Comparison of ENCODE assay signal across 13 cellular contexts in genomic region chr10:52316005-52316404, GRCh38. TPM values are rescaled to one million over a fixed set of nuclear protein-coding genes. Genes with fewer than 3 reads are reported as not detected.
DNase-seq lines count a peak whose midpoint lies in the region; ATAC-seq, FAIRE-seq and TF ChIP-seq lines count a peak whose summit lies in the region.
"Had no signal": no experiment of that assay in that cellular context is flagged by ENCODE, and none has a peak within 500 bp of the region (broad histone marks: within the 10 kb centered on the region; RNA-seq: fewer than 3 reads in every experiment).

No MANE protein-coding gene starts in this region.

- peak overlapping the region; percentile 79 for H3K9ac ChIP-seq in GM23248
- H3K9ac ChIP-seq in keratinocyte (ENCODE audit: control insufficient read depth, extremely low read depth, insufficient read depth, low read length): peak overlapping the region; percentile 90

- H4K20me1 ChIP-seq in GM23248 (ENCODE audit: insufficient read depth): no peaks in the 10 kb centered on the region
- no peaks in the 10 kb centered on the region for H4K20me1 ChIP-seq in keratinocyte (ENCODE audit: control insufficient read depth, extremely low read depth, insufficient read depth, low read length)

- H3K9me1 ChIP-seq in keratinocyte (ENCODE audit: control insufficient read depth, extremely low read depth, insufficient read depth, low read length): no peaks in the 10 kb centered on the region

- no peak for TF ChIP-seq POLR2A in thyroid gland (IDR thresholded peaks at IDR 0.05)

- peak; percentile 66 for FAIRE-seq in keratinocyte (lab: Jason Lieb, UNC)
- no peak for FAIRE-seq in pancreas (lab: Jason Lieb, UNC)

- peaks cover 70% of the 10 kb centered on the region for H3F3A ChIP-seq in GM23248 (ENCODE audit: insufficient read depth)

- dilution Hi-C loops in keratinocyte (cut with MboI; ENCODE audit: extremely low pct_ligation_motif_present, low sequenced_read_pairs): loop anchor here (25.0 kb wide), 1 partner anchor 246 kb away; no protein-coding TSS in a partner anchor

- in situ Hi-C loops in GM23248 (cut with MboI): no loop called here

- POLR2A ChIA-PET in A673 (lab: Charles Lee; ENCODE audit: low non-redundant PET): no interaction called here

- no peak overlapping the region for H2AFZ ChIP-seq in GM23248
- no peak overlapping the region for H2AFZ ChIP-seq in keratinocyte (ENCODE audit: control insufficient read depth, low read length)

- CTCF ChIA-PET in A673 (lab: Charles Lee): no interaction called here

- no peak for ATAC-seq in pancreas

- H3K9me2 ChIP-seq in GM23248 (ENCODE audit: insufficient read depth): no peaks in the 10 kb centered on the region

- H3K4me2 ChIP-seq in GM23248 (ENCODE audit: unreplicated experiment) (peak overlapping the region; percentile 92), keratinocyte (ENCODE audit: control insufficient read depth, extremely low read depth, insufficient read depth, low read depth, low read length) (peak overlapping the region; percentile 97)

- DNase-seq in A673 (ENCODE audit: low spot score) (peak; percentile 20), GM23248 (peak; percentile 58), keratinocyte (ENCODE audit: low read depth, low spot score) (no peak), pancreas (no peak), foreskin melanocyte (no peak), thyroid gland (no peak), dorsolateral prefrontal cortex (no peak)
- DNase-seq: activated naive CD4-positive, alpha-beta T cell treated with anti-CD3 and anti-CD28 coated beads for 36 hours; NCI-H1417; NCI-H524 treated with DMSO at 0.1 percent for 48 hours; Right ventricle myocardium superior; stimulated activated naive CD4-positive, alpha-beta T cell had no signal

- no peaks in the 10 kb centered on the region for H3K9me3 ChIP-seq in A673 (ENCODE audit: low read depth, low read length, poor library complexity, severe bottlenecking)
- H3K9me3 ChIP-seq in GM23248 (ENCODE audit: low read depth): no peaks in the 10 kb centered on the region
- H3K9me3 ChIP-seq in keratinocyte (ENCODE audit: control insufficient read depth, low read depth, low read length): no peaks in the 10 kb centered on the region
- no peaks in the 10 kb centered on the region for H3K9me3 ChIP-seq in pancreas
- no peaks in the 10 kb centered on the region for H3K9me3 ChIP-seq in thyroid gland

- H3K4me3 ChIP-seq in A673 (ENCODE audit: low read depth, low read length, poor library complexity, severe bottlenecking) (no peak overlapping the region), GM23248 (peak overlapping the region; percentile 92), WI38 (ENCODE audit: low read depth, low read length) (peak overlapping the region; percentile 70), keratinocyte (ENCODE audit: control insufficient read depth in 2 of 3, extremely low read depth in 1 of 3, insufficient read depth in 2 of 3, low read depth in 1 of 3, low read length in 3 of 3) (peak overlapping the region; percentile 82 to 94 (median 92)), pancreas (no peak overlapping the region), thyroid gland (replicated peaks in 1 of 3) (no peak overlapping the region), dorsolateral prefrontal cortex (peak overlapping the region in 2 of 59 donors; percentile 66 to 78)

- H3K27ac ChIP-seq in A673 (ENCODE audit: low read depth, low read length, poor library complexity, severe bottlenecking) (no peak overlapping the region), GM23248 (peak overlapping the region; percentile 79), keratinocyte (ENCODE audit: control insufficient read depth, insufficient read depth, low read length) (peak overlapping the region; percentile 60), pancreas (no peak overlapping the region), thyroid gland (no peak overlapping the region), dorsolateral prefrontal cortex (no peak overlapping the region)

- intact Hi-C loops in A673 (cut with micrococcal nuclease; ENCODE audit: unreplicated experiment) (no loop called here), pancreas (cut with DNase I) (loop anchor here in 1 of 3 donors (10.0 kb wide), 1 partner anchor 169 kb away; no protein-coding TSS in a partner anchor), thyroid gland (cut with DNase I) (loop anchor here (10.0 kb wide), 1 partner anchor 169 kb away; no protein-coding TSS in a partner anchor), dorsolateral prefrontal cortex (cut with DNase I) (loop anchor here in 1 of 2 donors (10.0 kb wide), 2 partner anchors 339 to 409 kb away; no protein-coding TSS in a partner anchor)

- no TSS peak for BruUV-seq in A673 (replicated peaks; lab: Mats Ljungman, UMichigan)

- TF ChIP-seq CTCF in A673 (conservative IDR thresholded peaks at IDR 0.05; ENCODE audit: low read depth, low read length) (no peak), WI38 (IDR thresholded peaks at IDR 0.05; ENCODE audit: low read depth, low read length) (no peak), keratinocyte (optimal IDR thresholded peaks at IDR 0.05 in 1 of 3, IDR thresholded peaks at IDR 0.05 in 1 of 3, conservative IDR thresholded peaks at IDR 0.05 in 1 of 3; ENCODE audit: extremely low read depth in 1 of 3, insufficient read depth in 2 of 3, low read length in 3 of 3) (no peak), pancreas (IDR thresholded peaks at IDR 0.05) (no peak), thyroid gland (IDR thresholded peaks at IDR 0.05) (no peak), dorsolateral prefrontal cortex (IDR thresholded peaks at IDR 0.05 in 54 of 56, conservative IDR thresholded peaks at IDR 0.05 in 2 of 56; ENCODE audit: low read depth in 1 of 56, partially characterized antibody in 56 of 56) (no peak)

- peaks cover 44% of the 10 kb centered on the region for H3K27me3 ChIP-seq in A673 (replicated peaks; ENCODE audit: insufficient read depth, low read depth, low read length, poor library complexity)
- no peaks in the 10 kb centered on the region for H3K27me3 ChIP-seq in GM23248 (replicated peaks; ENCODE audit: insufficient read depth)
- no peaks in the 10 kb centered on the region for H3K27me3 ChIP-seq in keratinocyte (ENCODE audit: control insufficient read depth, extremely low read depth, insufficient read depth, low read length)
- peaks cover 0 to 16% (median 2%) of the 10 kb centered on the region in 4 donors for H3K27me3 ChIP-seq in pancreas
- no peaks in the 10 kb centered on the region for H3K27me3 ChIP-seq in thyroid gland
- H3K27me3 ChIP-seq in dorsolateral prefrontal cortex: peaks cover 0 to 16% (median 0%) of the 10 kb centered on the region in 45 donors

- H3K36me3 ChIP-seq in A673 (ENCODE audit: insufficient read depth, low read length, poor library complexity, severe bottlenecking) (no peaks in the 10 kb centered on the region), GM23248 (ENCODE audit: low read depth) (peaks cover 24% of the 10 kb centered on the region), keratinocyte (ENCODE audit: control insufficient read depth in 2 of 2, extremely low read depth in 1 of 2, insufficient read depth in 2 of 2, low read length in 2 of 2) (peaks cover 0 to 13% of the 10 kb centered on the region in 2 experiments), pancreas (no peaks in the 10 kb centered on the region), thyroid gland (no peaks in the 10 kb centered on the region)

- 10 to 16% methylated on average over 1 of the region's 1 CpG for WGBS in GM23248 (ENCODE audit: low coverage in 1 of 2, low lambda C conversion rate in 2 of 2, missing lambda C conversion rate in 2 of 2), 2 experiments
- 47 to 66% methylated on average over 1 of the region's 1 CpG for WGBS in pancreas, 2 donors
- 73 to 86% methylated on average over 1 of the region's 1 CpG for WGBS in thyroid gland, 2 donors

- H3K4me1 ChIP-seq in A673 (ENCODE audit: insufficient read depth, low read length, poor library complexity, severe bottlenecking): peaks cover 4% of the 10 kb centered on the region
- peaks cover 47% of the 10 kb centered on the region for H3K4me1 ChIP-seq in GM23248 (ENCODE audit: insufficient read depth)
- H3K4me1 ChIP-seq in keratinocyte (ENCODE audit: control insufficient read depth, extremely low read depth, insufficient read depth, low read length): peaks cover 49% of the 10 kb centered on the region
- H3K4me1 ChIP-seq in pancreas: no peaks in the 10 kb centered on the region
- H3K4me1 ChIP-seq in thyroid gland: peaks cover 0 to 23% of the 10 kb centered on the region in 2 donors

- H3K79me2 ChIP-seq in GM23248 (ENCODE audit: insufficient read depth) (peaks cover 27% of the 10 kb centered on the region), keratinocyte (ENCODE audit: control insufficient read depth, insufficient read depth, low read length) (peaks cover 25% of the 10 kb centered on the region)

RNA-seq across cellular contexts. Expression of gene DKK1, which starts 1.9 kb away (rescaled TPM):
- total RNA-seq in A673 (2021): 0.28 and 1.3 TPM in 2 replicates
- 505 and 558 TPM in 2 replicates for total RNA-seq in GM23248 (2014; rRNA removed; shearing (Covaris generic))
- polyA plus RNA-seq in GM23248 (2016; fragmentation: Nextera tagmentation; extraction: Ambion mirVana): 747 and 748 TPM in 2 replicates
- 78.4 to 320 TPM (median 223 TPM) in 3 replicates for polyA plus RNA-seq in keratinocyte
- polyA plus RNA-seq in keratinocyte (2011; ENCODE audit: low read depth): 43.2 TPM
- 68.2 and 168 TPM in 2 replicates for polyA plus RNA-seq in keratinocyte (2011; cell fraction: cytosol; rRNA removed)
- 195 and 207 TPM in 2 replicates for polyA plus RNA-seq in keratinocyte (2011; cell fraction: nucleus; rRNA removed)
- 53.9 and 191 TPM in 2 replicates for polyA plus RNA-seq in keratinocyte (2012; ENCODE audit: low replicate concordance)
- polyA minus RNA-seq in keratinocyte: 40.7 to 108 TPM (median 51.2 TPM) in 3 replicates
- polyA minus RNA-seq in keratinocyte (2011; cell fraction: cytosol; rRNA and poly(A)+ RNA removed): 98.8 TPM
- polyA minus RNA-seq in keratinocyte (2011; cell fraction: nucleus; rRNA and poly(A)+ RNA removed): 54.3 and 92.1 TPM in 2 replicates
- 1 to 10 TPM in 1 of 6 donors, under 1 TPM in 2, not detected in 3; 0.66 to 1.3 (median 0.92) TPM for total RNA-seq in pancreas
- under 1 TPM; 0.11 to 0.52 TPM for polyA plus RNA-seq in pancreas
- 1 to 10 TPM in 2 of 4 donors, not detected in 2; 1.7 to 3.2 TPM for total RNA-seq in thyroid gland
- total RNA-seq in dorsolateral prefrontal cortex: 10 to 100 TPM in 2 of 120 experiments, 1 to 10 TPM in 115, under 1 TPM in 3; 0.27 to 13.2 (median 3.1) TPM
- total RNA-seq: activated naive CD4-positive, alpha-beta T cell treated with anti-CD3 and anti-CD28 coated beads for 36 hours; Right ventricle myocardium superior had no signal

Comparison
In these comparisons a context has a peak if more than half of its experiments do, and no peak if none do; other contexts are left out.
1. DNase-seq: peak in A673 (single experiment) and GM23248 (single experiment); none in keratinocyte (single experiment), pancreas (0 of 6), foreskin melanocyte (single experiment), thyroid gland (0 of 2) and dorsolateral prefrontal cortex (0 of 10).
2. H3K27ac ChIP-seq: peak in GM23248 (single experiment) and keratinocyte (single experiment); none in A673 (single experiment), pancreas (0 of 4), thyroid gland (0 of 3) and dorsolateral prefrontal cortex (0 of 59).
3. H3K4me3 ChIP-seq: peak in GM23248 (single experiment), WI38 (single experiment) and keratinocyte (3 of 3); none in A673 (single experiment), pancreas (0 of 4) and thyroid gland (0 of 3).
4. RNA of gene DKK1, which starts 1.9 kb away (total RNA-seq): 505 to 558 TPM in GM23248; 0.27 to 13.2 TPM in dorsolateral prefrontal cortex, 1.7 to 3.2 TPM in thyroid gland, 0.28 to 1.3 TPM in A673 and 0.66 to 1.3 TPM in pancreas; every median in the first group is over 10 times any median in the second.